8 cellular contexts compared by ENCODE assay signal in the genomic region with DNA sequence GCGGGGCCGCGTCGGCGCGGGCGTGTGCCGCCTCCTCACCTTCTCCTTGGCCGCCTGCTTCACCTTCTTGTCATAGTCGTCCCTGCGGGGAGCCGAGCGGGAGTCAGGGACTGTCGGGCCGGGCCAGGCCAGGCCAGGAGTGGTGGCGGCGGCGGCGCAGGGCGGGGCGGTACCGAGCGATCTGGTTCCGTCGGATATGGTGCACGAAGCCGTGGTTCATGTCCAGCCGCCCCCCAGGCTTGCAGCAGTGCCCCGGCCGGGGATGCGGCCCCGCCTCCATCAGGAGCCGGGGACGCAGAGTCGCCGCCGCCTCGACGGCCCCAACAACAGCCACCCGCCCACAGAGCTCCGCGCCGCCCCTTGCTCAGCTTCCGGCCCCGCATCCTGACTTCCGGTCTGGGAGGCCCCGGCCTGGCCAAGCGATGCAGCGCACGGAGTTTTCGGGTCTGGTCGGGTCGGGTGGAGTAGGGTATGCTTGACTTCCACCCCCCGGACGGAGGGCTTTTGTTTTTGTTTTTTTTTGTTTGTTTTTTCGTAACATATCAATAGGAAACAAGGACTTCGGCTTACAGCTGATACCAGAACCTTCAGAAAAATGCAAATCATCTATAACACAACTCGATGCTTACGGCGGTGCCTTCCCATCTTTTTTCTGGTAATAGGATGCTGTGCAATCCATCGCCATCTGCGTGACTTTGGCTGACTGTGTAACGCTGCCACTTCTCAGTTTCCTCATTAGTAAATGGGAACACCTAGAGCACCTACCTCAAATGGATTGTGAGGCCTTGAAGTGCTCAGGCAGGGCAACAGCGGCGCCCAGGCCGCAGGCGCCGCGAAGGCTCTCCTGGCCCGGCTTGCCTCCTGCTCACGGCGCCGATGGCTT. TPM values are rescaled to one million over a fixed set of nuclear protein-coding genes. Genes with fewer than 3 reads are reported as not detected.
DNase-seq lines count a peak whose midpoint lies in the region; ATAC-seq, FAIRE-seq and TF ChIP-seq lines count a peak whose summit lies in the region.

A gene with protein sequence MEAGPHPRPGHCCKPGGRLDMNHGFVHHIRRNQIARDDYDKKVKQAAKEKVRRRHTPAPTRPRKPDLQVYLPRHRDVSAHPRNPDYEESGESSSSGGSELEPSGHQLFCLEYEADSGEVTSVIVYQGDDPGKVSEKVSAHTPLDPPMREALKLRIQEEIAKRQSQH (minus strand): TSS at position 362 of the 883 bp plus-strand sequence. CDS start 82 bp downstream, at position 280.

- intact Hi-C loops in spleen (cut with DNase I; ENCODE audit: low total_unique reads) = no loop called here

- CTCF ChIA-PET in AG04449 (lab: Yijun Ruan, JAX) = interaction anchor here (1.1 kb wide), 1 partner anchor 26 kb away, joined by 4 read pairs; no protein-coding TSS in a partner anchor
- CTCF ChIA-PET in WTC11 (lab: Charles Lee) = interaction anchor here (0.7 to 2.9 kb wide), 5 partner anchors 9 to 158 kb away, joined by 3 to 17 read pairs (median 3); a partner anchor contains a TSS

- H3K27ac Mint-ChIP-seq in WTC11 (peak within 1 kb of the TSS; percentile 96), immature natural killer cell (peak within 1 kb of the TSS; percentile 85 to 97 (median 92))

- TF ChIP-seq CTCF in AG04449 (IDR thresholded peaks at IDR 0.05; ENCODE audit: insufficient read depth, low read length, missing control alignments) = no peak
- TF ChIP-seq CTCF in WTC11 (IDR thresholded peaks at IDR 0.05) = no peak
- no peak for TF ChIP-seq CTCF in bronchial epithelial cell (IDR thresholded peaks at IDR 0.05; ENCODE audit: insufficient read depth, low read length, severe bottlenecking)
- TF ChIP-seq CTCF in spleen (IDR thresholded peaks at IDR 0.05 in 8 of 11, conservative IDR thresholded peaks at IDR 0.05 in 3 of 11) = peak in 1 of 11 experiments; percentile 30

- H3K36me3 Mint-ChIP-seq in WTC11 (peaks cover 24% of the 10 kb centered on the region), immature natural killer cell (peaks cover 0 to 16% (median 0%) of the 10 kb centered on the region in 3 donors)

- POLR2A ChIA-PET in AG04449 (lab: Yijun Ruan, JAX) (interaction anchor here (0.7 to 1.3 kb wide), 7 partner anchors 9 to 502 kb away, joined by 3 to 5 read pairs (median 4); a partner anchor contains a TSS), WTC11 (lab: Charles Lee) (interaction anchor here (0.6 to 1.4 kb wide), 10 partner anchors 8 to 258 kb away, joined by 3 to 8 read pairs (median 3); a partner anchor contains a TSS)

- H3K4me1 ChIP-seq in spleen = peaks cover 15 to 71% (median 42%) of the 10 kb centered on the region in 6 donors

- DNase-seq in AG04449 (ENCODE audit: low read depth, low spot score) (no peak), NCI-H2227 (lab: John Stamatoyannopoulos, UW; ENCODE audit: unreplicated experiment) (peak; percentile 94), WTC11 (ENCODE audit: low spot score) (peak; percentile 92), bronchial epithelial cell (ENCODE audit: low read depth) (peak; percentile 59), immature natural killer cell (peak; percentile 84 to 87 (median 86)), spleen (peak; percentile 98)

- H3K4me3 ChIP-seq in AG04449 (ENCODE audit: low read depth, low read length) (peak within 1 kb of the TSS; percentile 83), bronchial epithelial cell (ENCODE audit: low read depth, low read length) (peak within 1 kb of the TSS; percentile 82), spleen (peak within 1 kb of the TSS; percentile 76 to 99 (median 94))

- 9 to 16% (median 11%) methylated on average over 47 to 73 of the region's 73 CpGs for WGBS in spleen, 5 donors

- H3K4me3 Mint-ChIP-seq in WTC11 (peak within 1 kb of the TSS; percentile 98), immature natural killer cell (peak within 1 kb of the TSS; percentile 94 to 99 (median 98))

- peak; percentile 74 for ATAC-seq in GM18858 (IDR thresholded peaks at IDR 0.05; ENCODE audit: unreplicated experiment)
- peak; percentile 52 for ATAC-seq in HG03066 (IDR thresholded peaks at IDR 0.05; ENCODE audit: low read depth, unreplicated experiment)
- peak; percentile 85 for ATAC-seq in WTC11

- peak within 1 kb of the TSS; percentile 84 to 94 (median 88) for H3K27ac ChIP-seq in spleen

- H3K9me3 Mint-ChIP-seq in WTC11 = no peaks in the 10 kb centered on the region
- H3K9me3 Mint-ChIP-seq in immature natural killer cell = no peaks in the 10 kb centered on the region

- H3K27me3 ChIP-seq in bronchial epithelial cell (ENCODE audit: control insufficient read depth, insufficient read depth, low read length) (no peaks in the 10 kb centered on the region), spleen (replicated peaks in 1 of 7) (no peaks in the 10 kb centered on the region)

- peaks cover 4% of the 10 kb centered on the region; the same call in 1 of the 2 replicates for H3K4me1 Mint-ChIP-seq in WTC11
- H3K4me1 Mint-ChIP-seq in immature natural killer cell = peaks cover 40 to 47% of the 10 kb centered on the region in 2 donors

- FAIRE-seq in bronchial epithelial cell (lab: Jason Lieb, UNC) = no peak

- H3K27me3 Mint-ChIP-seq in WTC11 (ENCODE audit: low read depth) (no peaks in the 10 kb centered on the region), immature natural killer cell (ENCODE audit: low read depth in 3 of 3) (peaks cover 6 to 16% (median 14%) of the 10 kb centered on the region in 3 donors)

- peak in 2 of 3 donors; percentile 19 to 25 for TF ChIP-seq POLR2A in spleen (IDR thresholded peaks at IDR 0.05)

- H3K36me3 ChIP-seq in bronchial epithelial cell (ENCODE audit: control insufficient read depth, insufficient read depth, low read length) (peaks cover 9% of the 10 kb centered on the region), spleen (peaks cover 0 to 35% (median 16%) of the 10 kb centered on the region in 6 donors)

- H3K9me3 ChIP-seq in spleen = no peaks in the 10 kb centered on the region

TF ChIP-seq in WTC11, 78 proteins besides CTCF, POLR2A, EP300 and RAD21 (continues in another document):
- TF ChIP-seq ZNF671 (CRISPR knock-in tag; IDR thresholded peaks at IDR 0.05) (no peak), ZNF423 (CRISPR knock-in tag; IDR thresholded peaks at IDR 0.05) (no peak), ZNF232 (CRISPR knock-in tag; IDR thresholded peaks at IDR 0.05) (no peak), NFYB (CRISPR knock-in tag; conservative IDR thresholded peaks at IDR 0.05; ENCODE audit: low read depth) (no peak), ZNF138 (CRISPR knock-in tag; conservative IDR thresholded peaks at IDR 0.05) (no peak), SOX15 (CRISPR knock-in tag; IDR thresholded peaks at IDR 0.05) (no peak), JUN (CRISPR knock-in tag; IDR thresholded peaks at IDR 0.05) (peak; percentile 59; the same call in 1 of the 2 replicates), ZNF317 (CRISPR knock-in tag; IDR thresholded peaks at IDR 0.05; ENCODE audit: borderline replicate concordance, low read depth) (no peak; the same call in 1 of the 2 replicates)
- TF ChIP-seq, protein P1, sequence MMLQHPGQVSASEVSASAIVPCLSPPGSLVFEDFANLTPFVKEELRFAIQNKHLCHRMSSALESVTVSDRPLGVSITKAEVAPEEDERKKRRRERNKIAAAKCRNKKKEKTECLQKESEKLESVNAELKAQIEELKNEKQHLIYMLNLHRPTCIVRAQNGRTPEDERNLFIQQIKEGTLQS (CRISPR knock-in tag; conservative IDR thresholded peaks at IDR 0.05) = no peak
- TF ChIP-seq, protein P2, sequence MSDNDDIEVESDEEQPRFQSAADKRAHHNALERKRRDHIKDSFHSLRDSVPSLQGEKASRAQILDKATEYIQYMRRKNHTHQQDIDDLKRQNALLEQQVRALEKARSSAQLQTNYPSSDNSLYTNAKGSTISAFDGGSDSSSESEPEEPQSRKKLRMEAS (CRISPR knock-in tag; IDR thresholded peaks at IDR 0.05) = peak; percentile 67
- TF ChIP-seq, protein P3, sequence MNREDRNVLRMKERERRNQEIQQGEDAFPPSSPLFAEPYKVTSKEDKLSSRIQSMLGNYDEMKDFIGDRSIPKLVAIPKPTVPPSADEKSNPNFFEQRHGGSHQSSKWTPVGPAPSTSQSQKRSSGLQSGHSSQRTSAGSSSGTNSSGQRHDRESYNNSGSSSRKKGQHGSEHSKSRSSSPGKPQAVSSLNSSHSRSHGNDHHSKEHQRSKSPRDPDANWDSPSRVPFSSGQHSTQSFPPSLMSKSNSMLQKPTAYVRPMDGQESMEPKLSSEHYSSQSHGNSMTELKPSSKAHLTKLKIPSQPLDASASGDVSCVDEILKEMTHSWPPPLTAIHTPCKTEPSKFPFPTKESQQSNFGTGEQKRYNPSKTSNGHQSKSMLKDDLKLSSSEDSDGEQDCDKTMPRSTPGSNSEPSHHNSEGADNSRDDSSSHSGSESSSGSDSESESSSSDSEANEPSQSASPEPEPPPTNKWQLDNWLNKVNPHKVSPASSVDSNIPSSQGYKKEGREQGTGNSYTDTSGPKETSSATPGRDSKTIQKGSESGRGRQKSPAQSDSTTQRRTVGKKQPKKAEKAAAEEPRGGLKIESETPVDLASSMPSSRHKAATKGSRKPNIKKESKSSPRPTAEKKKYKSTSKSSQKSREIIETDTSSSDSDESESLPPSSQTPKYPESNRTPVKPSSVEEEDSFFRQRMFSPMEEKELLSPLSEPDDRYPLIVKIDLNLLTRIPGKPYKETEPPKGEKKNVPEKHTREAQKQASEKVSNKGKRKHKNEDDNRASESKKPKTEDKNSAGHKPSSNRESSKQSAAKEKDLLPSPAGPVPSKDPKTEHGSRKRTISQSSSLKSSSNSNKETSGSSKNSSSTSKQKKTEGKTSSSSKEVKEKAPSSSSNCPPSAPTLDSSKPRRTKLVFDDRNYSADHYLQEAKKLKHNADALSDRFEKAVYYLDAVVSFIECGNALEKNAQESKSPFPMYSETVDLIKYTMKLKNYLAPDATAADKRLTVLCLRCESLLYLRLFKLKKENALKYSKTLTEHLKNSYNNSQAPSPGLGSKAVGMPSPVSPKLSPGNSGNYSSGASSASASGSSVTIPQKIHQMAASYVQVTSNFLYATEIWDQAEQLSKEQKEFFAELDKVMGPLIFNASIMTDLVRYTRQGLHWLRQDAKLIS (CRISPR knock-in tag; IDR thresholded peaks at IDR 0.05; ENCODE audit: borderline replicate concordance) = 0 out of 2 replicates have a peak, but pooled peaks have one; percentile 25

RNA-seq across cellular contexts. Expression of the gene that starts here (rescaled TPM):
- total RNA-seq in WTC11 (2021) (63.8 to 69.6 TPM (median 65.0 TPM) in 3 replicates), bronchial epithelial cell (9.5 and 18.8 TPM in 2 replicates), spleen (10 to 100 TPM; 22.2 to 45.2 (median 33.2) TPM)
- polyA plus RNA-seq in immature natural killer cell (10 to 100 TPM; 11.5 to 27.9 (median 25.1) TPM), spleen (10 to 100 TPM; 16.0 to 25.3 (median 18.9) TPM)
